Comparison of ENCODE assay signal across 19 cellular contexts in the genomic region with DNA sequence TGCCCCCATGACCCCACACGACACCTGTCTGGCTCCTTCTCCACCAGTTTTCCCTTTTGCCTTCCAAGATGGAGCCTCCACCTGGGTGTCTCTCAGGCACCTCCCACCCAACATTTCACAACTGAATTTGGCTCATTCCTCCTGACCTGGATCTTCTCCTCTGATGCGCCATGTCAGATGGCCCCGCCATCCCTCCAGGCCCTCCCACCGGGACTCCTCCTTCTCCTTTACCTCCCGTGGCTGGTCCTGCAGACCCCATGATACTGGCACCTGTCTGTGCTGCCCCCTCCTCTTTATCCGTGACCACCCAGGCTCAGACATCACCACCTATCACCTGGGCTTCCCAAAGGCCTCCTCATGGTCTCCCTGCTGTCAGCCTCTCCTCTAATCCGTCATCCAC. TPM values are rescaled to one million over a fixed set of nuclear protein-coding genes. Genes with fewer than 3 reads are reported as not detected.
A peak's percentile ranks its signal among the peaks of the same experiment; 100 is the strongest.
DNase-seq lines count a peak whose midpoint lies in the region; ATAC-seq and TF ChIP-seq lines count a peak whose summit lies in the region.
"Had no signal": no experiment of that assay in that cellular context is flagged by ENCODE, and none has a peak within 500 bp of the region (broad histone marks: within the 10 kb centered on the region; RNA-seq: fewer than 3 reads in every experiment).

No MANE protein-coding gene starts in this region.

- peaks cover 12% of the 10 kb centered on the region for H3K27me3 Mint-ChIP-seq in activated T-cell treated with anti-CD3 and anti-CD28 coated beads, Interleukin-2, amount 50 U/mL, for 24 hours
- H3K27me3 Mint-ChIP-seq in IgD-negative memory B cell = peaks cover 2% of the 10 kb centered on the region
- no peaks in the 10 kb centered on the region for H3K27me3 Mint-ChIP-seq in memory B cell

- H3K4me1 ChIP-seq in osteoblast (ENCODE audit: insufficient read depth, low read length) = no peaks in the 10 kb centered on the region
- H3K4me1 ChIP-seq in esophagus squamous epithelium = peaks cover 5 to 13% (median 8%) of the 10 kb centered on the region in 3 donors
- H3K4me1 ChIP-seq: A549, HAP-1 had no signal

- no peak overlapping the region for H2AFZ ChIP-seq in osteoblast (ENCODE audit: low read length)

- no peaks in the 10 kb centered on the region for H3K36me3 Mint-ChIP-seq in activated T-cell treated with anti-CD3 and anti-CD28 coated beads, Interleukin-2, amount 50 U/mL, for 24 hours (ENCODE audit: low read depth)
- H3K36me3 Mint-ChIP-seq in IgD-negative memory B cell (peaks cover 3% of the 10 kb centered on the region), memory B cell (peaks cover 6% of the 10 kb centered on the region)

- H3K9me3 ChIP-seq in osteoblast (ENCODE audit: low read depth, low read length) (no peaks in the 10 kb centered on the region), esophagus squamous epithelium (no peaks in the 10 kb centered on the region)
- H3K9me3 ChIP-seq: A549, HAP-1 had no signal

- no peak for TF ChIP-seq POLR2A in esophagus squamous epithelium (IDR thresholded peaks at IDR 0.05)

- H3K4me2 ChIP-seq in osteoblast (ENCODE audit: insufficient read depth, low read length) = no peak overlapping the region
- H3K4me2 ChIP-seq: A549 had no signal

- intact Hi-C loops in esophagus squamous epithelium (cut with DNase I) = no loop called here

- no peak for ATAC-seq in memory B cell (ENCODE audit: low read depth)
- ATAC-seq: A549 had no signal

- H3K4me1 Mint-ChIP-seq in activated T-cell treated with anti-CD3 and anti-CD28 coated beads, Interleukin-2, amount 50 U/mL, for 24 hours (ENCODE audit: low read depth) = peaks cover 10% of the 10 kb centered on the region
- H3K4me1 Mint-ChIP-seq in IgD-negative memory B cell (peaks cover 12 to 14% (median 12%) of the 10 kb centered on the region in 3 donors), memory B cell (peaks cover 26% of the 10 kb centered on the region)

- 84 to 92% methylated on average over 7 of the region's 7 CpGs for WGBS in esophagus squamous epithelium, 2 donors

- no peaks in the 10 kb centered on the region for H3K79me2 ChIP-seq in osteoblast (ENCODE audit: insufficient read depth, low read length)

- TF ChIP-seq CTCF in osteoblast (IDR thresholded peaks at IDR 0.05; ENCODE audit: extremely low read depth, low read depth, low read length) (no peak), esophagus squamous epithelium (IDR thresholded peaks at IDR 0.05) (no peak)

- no peaks in the 10 kb centered on the region for H4K20me1 ChIP-seq in osteoblast (ENCODE audit: insufficient read depth, low read length)

- H3K27me3 ChIP-seq in osteoblast (ENCODE audit: insufficient read depth, low read length) (no peaks in the 10 kb centered on the region), esophagus squamous epithelium (peaks cover 0 to 40% (median 0%) of the 10 kb centered on the region in 4 donors)

- no peak for DNase-seq in activated T-cell treated with anti-CD3 and anti-CD28 coated beads, Interleukin-2, amount 50 U/mL, for 24 hours
- DNase-seq in activated T-cell treated with anti-CD3 and anti-CD28 coated beads, Interleukin-2, amount 50 U/mL, for 1 hour = no peak
- DNase-seq in memory B cell (ENCODE audit: low spot score in 2 of 2) = no peak
- peak; percentile 59 for DNase-seq in osteoblast (ENCODE audit: insufficient read length, low spot score, missing footprints)
- DNase-seq in esophagus squamous epithelium (lab: John Stamatoyannopoulos, UW) = no peak
- DNase-seq in iPS-NIHi11 (ENCODE audit: low spot score) = no peak
- no peak for DNase-seq in NCI-H345 treated with DMSO at 0.1 percent for 48 hours (lab: John Stamatoyannopoulos, UW; ENCODE audit: unreplicated experiment)
- DNase-seq: AML-193; CD4-positive, alpha-beta T cell; DMS153; DMS79; GDM1; GOT3; IMR-90 had no signal

- H3K4me3 Mint-ChIP-seq in activated T-cell treated with anti-CD3 and anti-CD28 coated beads, Interleukin-2, amount 50 U/mL, for 24 hours = no peak overlapping the region
- H3K4me3 Mint-ChIP-seq in IgD-negative memory B cell = no peak overlapping the region
- H3K4me3 Mint-ChIP-seq in memory B cell = no peak overlapping the region
- H3K4me3 Mint-ChIP-seq: CD4-positive, alpha-beta T cell had no signal

- H3K4me3 ChIP-seq in osteoblast (ENCODE audit: insufficient read depth, low read length) (no peak overlapping the region), esophagus squamous epithelium (no peak overlapping the region)
- H3K4me3 ChIP-seq: A549, HAP-1 had no signal

- H3K27ac Mint-ChIP-seq in activated T-cell treated with anti-CD3 and anti-CD28 coated beads, Interleukin-2, amount 50 U/mL, for 24 hours = peak overlapping the region; percentile 23
- H3K27ac Mint-ChIP-seq in IgD-negative memory B cell (peak overlapping the region in 2 of 3 donors; percentile 49 to 88), memory B cell (peak overlapping the region; percentile 7)
- H3K27ac Mint-ChIP-seq: CD4-positive, alpha-beta T cell had no signal

- H3K36me3 ChIP-seq in osteoblast (ENCODE audit: insufficient read depth, low read length) (no peaks in the 10 kb centered on the region), esophagus squamous epithelium (no peaks in the 10 kb centered on the region)
- H3K36me3 ChIP-seq: HAP-1 had no signal

- no peaks in the 10 kb centered on the region for H3K9me3 Mint-ChIP-seq in activated T-cell treated with anti-CD3 and anti-CD28 coated beads, Interleukin-2, amount 50 U/mL, for 24 hours
- H3K9me3 Mint-ChIP-seq in IgD-negative memory B cell (no peaks in the 10 kb centered on the region), memory B cell (peaks cover 5% of the 10 kb centered on the region)
- H3K9me3 Mint-ChIP-seq: CD4-positive, alpha-beta T cell had no signal

- H3K27ac ChIP-seq in osteoblast (ENCODE audit: low read depth, low read length) (no peak overlapping the region), esophagus squamous epithelium (no peak overlapping the region)
- H3K27ac ChIP-seq: 22Rv1, A549, C4-2B had no signal

RNA-seq across cellular contexts. Expression of a gene that starts 4.7 kb away (rescaled TPM):
- polyA plus RNA-seq in IgD-negative memory B cell = 2.2 TPM
- total RNA-seq in osteoblast (0.29 and 0.36 TPM in 2 replicates), esophagus squamous epithelium (1 to 10 TPM in 1 of 4 donors, under 1 TPM in 2, not detected in 1; 0.76 to 1.8 (median 0.99) TPM)

RNA-seq across cellular contexts. Expression of a gene that starts 56.3 kb away (rescaled TPM):
- 2.5 TPM for polyA plus RNA-seq in IgD-negative memory B cell
- 2.4 and 2.5 TPM in 2 replicates for total RNA-seq in osteoblast
- total RNA-seq in esophagus squamous epithelium = 1 to 10 TPM; 1.4 to 3.4 (median 1.8) TPM

Comparison
In these comparisons a context has a peak if more than half of its experiments do, and no peak if none do; other contexts are left out.
1. H3K27ac Mint-ChIP-seq: peak in every context shown above with its lines; median percentile 68 in IgD-negative memory B cell; 23 in activated T-cell treated with anti-CD3 and anti-CD28 coated beads, Interleukin-2, amount 50 U/mL, for 24 hours; 7 in memory B cell.